ENCODE assay signal across 19 cellular contexts in the genomic region with DNA sequence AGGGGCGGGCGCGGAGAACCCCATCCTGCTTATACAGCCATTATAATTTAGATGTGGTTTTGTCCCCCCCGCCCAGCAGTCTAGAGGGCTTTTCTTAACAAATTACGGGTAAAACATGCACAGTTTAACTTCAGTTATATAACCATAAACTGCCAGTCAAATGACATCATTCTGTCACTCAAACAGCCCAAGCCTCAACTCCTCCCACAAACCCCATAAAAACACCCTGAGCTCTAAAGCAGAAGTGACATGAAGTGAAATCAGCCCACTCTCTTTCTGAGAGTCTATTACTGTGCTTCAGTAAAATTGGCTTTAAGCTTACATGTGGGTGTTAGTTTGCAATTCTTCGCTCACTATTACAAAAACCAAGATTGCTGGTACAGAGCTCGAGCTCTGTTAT.
DNase-seq lines count a peak whose midpoint lies in the region; ATAC-seq and TF ChIP-seq lines count a peak whose summit lies in the region.
"Had no signal": no experiment of that assay in that cellular context is flagged by ENCODE, and none has a peak within 500 bp of the region (broad histone marks: within the 10 kb centered on the region; RNA-seq: fewer than 3 reads in every experiment).

No MANE protein-coding gene starts in this region.

- no peak overlapping the region for H3K4me3 ChIP-seq in DND-41 (ENCODE audit: low read depth in 1 of 2, low read length in 2 of 2)
- H3K4me3 ChIP-seq in smooth muscle cell, result no peak overlapping the region
- H3K4me3 ChIP-seq: pancreas had no signal

- TF ChIP-seq CTCF in DND-41 (IDR thresholded peaks at IDR 0.05; ENCODE audit: borderline replicate concordance, extremely low read depth, low read length, poor library complexity, severe bottlenecking), result no peak
- TF ChIP-seq CTCF in smooth muscle cell (IDR thresholded peaks at IDR 0.05; ENCODE audit: borderline replicate concordance, insufficient read depth, poor library complexity, severe bottlenecking), result no peak

- H4K20me1 ChIP-seq in DND-41 (ENCODE audit: insufficient read depth, low read length) (no peaks in the 10 kb centered on the region), smooth muscle cell (ENCODE audit: low read depth) (no peaks in the 10 kb centered on the region)

- ATAC-seq in DND-41 (ENCODE audit: insufficient read depth, low read depth) (0 out of 3 replicates have a peak, but pooled peaks have one; percentile 17), GM19025 (IDR thresholded peaks at IDR 0.05; ENCODE audit: low read depth, unreplicated experiment) (peak; percentile 63), HG02885 (IDR thresholded peaks at IDR 0.05; ENCODE audit: poor library complexity, unreplicated experiment) (peak; percentile 87)
- ATAC-seq: activated CD8-positive, alpha-beta T cell treated with anti-CD3 and anti-CD28 coated beads for 36 hours; foreskin keratinocyte; left ventricle myocardium superior; pancreas; stimulated activated effector memory CD8-positive, alpha-beta T cell treated with anti-CD3 and anti-CD28 coated beads, Interleukin-12 subunit alpha, Interleukin-12 subunit beta, amount 100 ng/mL, for 72 hours had no signal

- H3K27ac ChIP-seq in DND-41 (ENCODE audit: low read length), result no peak overlapping the region
- H3K27ac ChIP-seq in smooth muscle cell (ENCODE audit: low read depth), result no peak overlapping the region
- H3K27ac ChIP-seq: C4-2B, foreskin keratinocyte, pancreas, VCaP had no signal

- H3K9me3 ChIP-seq in DND-41 (ENCODE audit: insufficient read depth, low read length, severe bottlenecking) (no peaks in the 10 kb centered on the region), smooth muscle cell (replicated peaks; ENCODE audit: low read depth) (no peaks in the 10 kb centered on the region)
- H3K9me3 ChIP-seq: pancreas had no signal

- no peak overlapping the region for H2AFZ ChIP-seq in DND-41 (ENCODE audit: low read depth, low read length)
- H2AFZ ChIP-seq in smooth muscle cell (ENCODE audit: low read depth), result no peak overlapping the region

- H3K9ac ChIP-seq in DND-41 (ENCODE audit: low read depth, low read length) (no peak overlapping the region), smooth muscle cell (ENCODE audit: low read depth) (no peak overlapping the region)

- no peaks in the 10 kb centered on the region for H3F3A ChIP-seq in smooth muscle cell (ENCODE audit: low read depth)

- H3K4me1 ChIP-seq in DND-41 (ENCODE audit: insufficient read depth, low read length) (no peaks in the 10 kb centered on the region), smooth muscle cell (ENCODE audit: low read depth) (no peaks in the 10 kb centered on the region)
- H3K4me1 ChIP-seq: foreskin keratinocyte, pancreas had no signal

- H3K4me2 ChIP-seq in DND-41 (ENCODE audit: insufficient read depth, low read length) (no peak overlapping the region), smooth muscle cell (no peak overlapping the region)

- DNase-seq in DND-41 (peak; percentile 19), NOMO-1 (lab: John Stamatoyannopoulos, UW; ENCODE audit: unreplicated experiment in 2 of 2) (peak; percentile 24 to 73), NCI-H774 (lab: John Stamatoyannopoulos, UW) (no peak), CD1c-positive myeloid dendritic cell (ENCODE audit: extremely low spot score) (no peak), smooth muscle cell (lab: John Stamatoyannopoulos, UW; ENCODE audit: unreplicated experiment) (no peak)
- no peak for DNase-seq in activated CD4-positive, alpha-beta T cell treated with anti-CD3 and anti-CD28 coated beads, Interleukin-2, amount 50 U/mL, for 1 hour
- DNase-seq: activated CD8-positive, alpha-beta T cell treated with anti-CD3 and anti-CD28 coated beads for 36 hours; amygdala; DMS79 treated with DMSO at 0.1 percent for 48 hours; foreskin keratinocyte; left ventricle myocardium superior; NCI-H187 treated with DMSO at 0.1 percent for 48 hours; NCI-H524; pancreas had no signal

- no peaks in the 10 kb centered on the region for H3K79me2 ChIP-seq in DND-41 (ENCODE audit: insufficient read depth, low read length)
- H3K79me2 ChIP-seq in smooth muscle cell (ENCODE audit: low read depth), result no peaks in the 10 kb centered on the region

- H3K36me3 ChIP-seq in DND-41 (ENCODE audit: insufficient read depth, low read length) (no peaks in the 10 kb centered on the region), smooth muscle cell (ENCODE audit: low read depth) (no peaks in the 10 kb centered on the region)
- H3K36me3 ChIP-seq: pancreas had no signal

- 71% methylated on average over 7 of the region's 7 CpGs for WGBS in smooth muscle cell (ENCODE audit: low lambda C conversion rate)

- H3K27me3 ChIP-seq in DND-41 (ENCODE audit: insufficient read depth, low read length, poor library complexity) (no peaks in the 10 kb centered on the region), smooth muscle cell (ENCODE audit: low read depth) (no peaks in the 10 kb centered on the region)
- H3K27me3 ChIP-seq: foreskin keratinocyte, pancreas had no signal

Comparison
In these comparisons a context has a peak if more than half of its experiments do, and no peak if none do; other contexts are left out.
1. ATAC-seq: peak in every context shown above with its lines; median percentile 87 in HG02885; 63 in GM19025; 17 in DND-41.
2. DNase-seq: peak in DND-41 (single experiment) and NOMO-1 (2 of 2); none in NCI-H774 (single experiment), CD1c-positive myeloid dendritic cell (single experiment), activated CD4-positive, alpha-beta T cell treated with anti-CD3 and anti-CD28 coated beads, Interleukin-2, amount 50 U/mL, for 1 hour (single experiment) and smooth muscle cell (single experiment).